27 cellular contexts compared by ENCODE assay signal in the genomic region with DNA sequence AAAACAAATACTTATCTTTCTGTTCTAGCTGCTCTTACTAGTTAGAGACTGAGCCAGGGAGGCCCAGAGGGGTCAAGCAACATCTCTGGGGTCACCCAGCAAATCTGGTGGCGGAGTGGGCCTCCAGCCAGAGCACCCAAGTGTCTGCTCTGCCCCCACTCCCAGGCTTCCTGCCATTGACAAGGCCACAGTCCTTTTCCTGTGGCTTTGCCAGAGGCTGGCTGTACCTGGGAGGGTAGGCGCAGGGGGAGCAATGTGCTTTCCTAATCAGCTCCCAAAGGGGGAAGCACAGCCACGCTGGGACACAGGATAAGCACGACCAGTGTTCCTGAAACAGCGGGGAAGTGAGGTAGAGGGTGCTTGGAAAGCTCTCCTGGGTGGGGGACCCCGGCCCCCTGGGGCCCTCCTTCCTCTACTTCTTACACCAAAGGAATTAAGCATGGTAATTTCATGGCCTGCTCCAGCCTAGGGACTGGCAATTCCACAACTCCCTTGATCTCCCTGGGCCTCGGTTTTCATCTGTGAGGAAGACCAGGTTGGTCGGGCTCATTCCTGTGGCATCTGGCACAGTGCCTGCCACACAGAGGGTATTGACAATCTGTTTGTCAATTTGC. TPM values are rescaled to one million over a fixed set of nuclear protein-coding genes. Genes with fewer than 3 reads are reported as not detected.
DNase-seq lines count a peak whose midpoint lies in the region; ATAC-seq, FAIRE-seq and TF ChIP-seq lines count a peak whose summit lies in the region.
"Had no signal": no experiment of that assay in that cellular context is flagged by ENCODE, and none has a peak within 500 bp of the region (broad histone marks: within the 10 kb centered on the region; RNA-seq: fewer than 3 reads in every experiment).

No MANE protein-coding gene starts in this region.

- no peaks in the 10 kb centered on the region for H3K4me1 Mint-ChIP-seq in activated CD8-positive, alpha-beta memory T cell treated with anti-CD3 and anti-CD28 coated beads, Interleukin-2, amount 10 ng/mL, durations not matched to agents 7 days and 5 days
- H3K4me1 Mint-ChIP-seq: activated naive CD4-positive, alpha-beta T cell treated with anti-CD3 and anti-CD28 coated beads, Interleukin-2, amount 50 U/mL, for 24 hours; stimulated activated memory B cell treated with anti-CD40 and anti-IgM and Interleukin-4, amounts not matched to agents 10 μg/mL and 1 μg/mL and 100 μg/mL, for 72 hours had no signal

- no peaks in the 10 kb centered on the region for H3K23me2 ChIP-seq in H1 (ENCODE audit: low read depth, low read length)

- intact Hi-C loops in left ventricle myocardium inferior (cut with micrococcal nuclease): no loop called here

- no peak overlapping the region for H2AK5ac ChIP-seq in H1 (ENCODE audit: low read depth, low read length)

- H3K4me3 ChIP-seq in H1 (ENCODE audit: extremely low read depth in 1 of 4, insufficient read depth in 2 of 4, low read depth in 3 of 4, low read length in 4 of 4) (no peak overlapping the region), left ventricle myocardium inferior (peak overlapping the region; percentile 80), lung (no peak overlapping the region), skeletal muscle tissue (ENCODE audit: low read length in 3 of 3) (no peak overlapping the region), HAP-1 (no peak overlapping the region)
- H3K4me3 ChIP-seq: upper lobe of left lung had no signal

- H4K5ac ChIP-seq in H1 (ENCODE audit: insufficient read length, low read depth, low read length): no peak overlapping the region

- H3K4me2 ChIP-seq in H1 (ENCODE audit: insufficient read depth in 1 of 2, low read depth in 2 of 2, low read length in 2 of 2): no peak overlapping the region

- no peak for TF ChIP-seq POLR2A in H1 (IDR thresholded peaks at IDR 0.05; ENCODE audit: control extremely low read depth in 1 of 2, low read depth in 2 of 2, low read length in 2 of 2)

- H3K27ac ChIP-seq in H1 (ENCODE audit: low read depth, low read length): no peak overlapping the region
- peak overlapping the region; percentile 94 for H3K27ac ChIP-seq in left ventricle myocardium inferior (replicated peaks)
- peak overlapping the region; percentile 2 to 66 for H3K27ac ChIP-seq in lung (ENCODE audit: low read depth in 1 of 2, low read length in 1 of 2)
- H3K27ac ChIP-seq in skeletal muscle tissue (ENCODE audit: low read depth, low read length): peak overlapping the region; percentile 34
- H3K27ac ChIP-seq: epithelial cell of prostate had no signal

- H3K4me1 ChIP-seq in H1 (replicated peaks in 1 of 4; ENCODE audit: control insufficient read depth in 3 of 4, insufficient read depth in 4 of 4, low read length in 3 of 4) (no peaks in the 10 kb centered on the region), left ventricle myocardium inferior (peaks cover 93% of the 10 kb centered on the region), lung (ENCODE audit: control insufficient read depth in 2 of 2, insufficient read depth in 2 of 2, low read length in 2 of 2) (peaks cover 0 to 3% of the 10 kb centered on the region in 2 donors), skeletal muscle tissue (ENCODE audit: control insufficient read depth in 3 of 3, insufficient read depth in 3 of 3, low read length in 3 of 3) (peaks cover 4 to 17% (median 16%) of the 10 kb centered on the region in 3 donors), HAP-1 (no peaks in the 10 kb centered on the region)

- FAIRE-seq in H1 (lab: Jason Lieb, UNC): no peak
- FAIRE-seq: GM12892, RCC 7860 had no signal

- H4K91ac ChIP-seq in H1 (replicated peaks; ENCODE audit: insufficient read length, low read length): peak overlapping the region; percentile 30

- H2BK20ac ChIP-seq in H1 (ENCODE audit: low read length): no peak overlapping the region

- H3K14ac ChIP-seq in H1 (ENCODE audit: insufficient read length): no peak overlapping the region

- H4K8ac ChIP-seq in H1 (ENCODE audit: extremely low read depth, insufficient read depth, low read length): no peak overlapping the region; the same call in 1 of the 2 replicates

- DNase-seq in H1 (ENCODE audit: low read depth in 1 of 2, low spot score in 2 of 2) (no peak), left ventricle myocardium inferior (peak; percentile 79), lung (ENCODE audit: low spot score) (no peak), HAP-1 (ENCODE audit: low spot score in 2 of 2) (no peak), hippocampal formation (lab: John Stamatoyannopoulos, UW) (no peak)
- no peak for DNase-seq in activated CD8-positive, alpha-beta memory T cell treated with anti-CD3 and anti-CD28 coated beads, Interleukin-2, amount 10 ng/mL, durations not matched to agents 7 days and 5 days
- DNase-seq: activated CD4-positive, alpha-beta T cell treated with anti-CD3 and anti-CD28 coated beads for 48 hours; amniotic stem cell; C1 segment of cervical spinal cord; effector CD4-positive, alpha-beta T cell; head of caudate nucleus; mesendoderm; NCI-H1048; NCI-H1694; substantia nigra; SW 1271; T-helper 9 cell; upper lobe of left lung had no signal

- in situ Hi-C loops in HAP-1 (cut with MboI; ENCODE audit: low sequenced_read_pairs): no loop called here

- no peak overlapping the region for H3K27ac Mint-ChIP-seq in activated CD8-positive, alpha-beta memory T cell treated with anti-CD3 and anti-CD28 coated beads, Interleukin-2, amount 10 ng/mL, durations not matched to agents 7 days and 5 days
- H3K27ac Mint-ChIP-seq: activated naive CD4-positive, alpha-beta T cell treated with anti-CD3 and anti-CD28 coated beads, Interleukin-2, amount 50 U/mL, for 24 hours; progenitor cell of endocrine pancreas; stimulated activated memory B cell treated with anti-CD40 and anti-IgM and Interleukin-4, amounts not matched to agents 10 μg/mL and 1 μg/mL and 100 μg/mL, for 72 hours had no signal

- 87% methylated on average over 6 of the region's 8 CpGs; no CpG with 5 or more reads in 1 of the 2 experiments for WGBS in H1 (ENCODE audit: extremely low coverage in 1 of 2, insufficient coverage in 1 of 2, insufficient read length in 1 of 2, insufficient replicate concordance in 2 of 2, low coverage in 1 of 2, low lambda C conversion rate in 2 of 2, missing lambda C conversion rate in 1 of 2), 2 experiments
- 49% methylated on average over 8 of the region's 8 CpGs for WGBS in lung, 2 donors

- H3K79me1 ChIP-seq in H1 (ENCODE audit: low read depth, low read length): no peaks in the 10 kb centered on the region

- CTCF ChIA-PET in H1 (lab: Charles Lee; ENCODE audit: partially characterized antibody): interaction anchor here (0.8 to 4.1 kb wide), 7 partner anchors 10 to 65 kb away, joined by 3 to 22 read pairs (median 6); no protein-coding TSS in a partner anchor
- CTCF ChIA-PET in activated CD8-positive, alpha-beta memory T cell treated with anti-CD3 and anti-CD28 coated beads, Interleukin-2, amount 10 ng/mL, durations not matched to agents 7 days and 5 days (lab: Charles Lee): interaction anchor here (2.2 kb wide), 1 partner anchor 65 kb away, joined by 5 read pairs; no protein-coding TSS in a partner anchor

- H3K36me3 ChIP-seq in H1 (ENCODE audit: control insufficient read depth in 2 of 4, insufficient read depth in 4 of 4, low read length in 3 of 4) (no peaks in the 10 kb centered on the region), left ventricle myocardium inferior (no peaks in the 10 kb centered on the region), lung (ENCODE audit: control insufficient read depth in 2 of 2, insufficient read depth in 2 of 2, low read length in 2 of 2) (no peaks in the 10 kb centered on the region), skeletal muscle tissue (ENCODE audit: control insufficient read depth in 3 of 3, insufficient read depth in 3 of 3, low read length in 3 of 3) (no peaks in the 10 kb centered on the region), HAP-1 (replicated peaks) (no peaks in the 10 kb centered on the region)
- H3K36me3 ChIP-seq: upper lobe of left lung had no signal

- peaks cover 6% of the 10 kb centered on the region for H3K27me3 Mint-ChIP-seq in activated CD8-positive, alpha-beta memory T cell treated with anti-CD3 and anti-CD28 coated beads, Interleukin-2, amount 10 ng/mL, durations not matched to agents 7 days and 5 days

- H3K27me3 ChIP-seq in H1 (replicated peaks in 1 of 4; ENCODE audit: control insufficient read depth in 3 of 4, extremely low read depth in 1 of 4, insufficient read depth in 3 of 4, low read length in 3 of 4) (no peaks in the 10 kb centered on the region), left ventricle myocardium inferior (ENCODE audit: low read depth) (no peaks in the 10 kb centered on the region), lung (ENCODE audit: control insufficient read depth, insufficient read depth) (no peaks in the 10 kb centered on the region), skeletal muscle tissue (ENCODE audit: control insufficient read depth in 3 of 3, insufficient read depth in 3 of 3, low read length in 3 of 3) (peaks cover 0 to 4% (median 3%) of the 10 kb centered on the region in 3 donors), HAP-1 (ENCODE audit: low read depth) (no peaks in the 10 kb centered on the region)
- H3K27me3 ChIP-seq: upper lobe of left lung had no signal

- no peak overlapping the region for H3K18ac ChIP-seq in H1 (ENCODE audit: extremely low read depth, low read length)

- H3K4me3 Mint-ChIP-seq in activated CD8-positive, alpha-beta memory T cell treated with anti-CD3 and anti-CD28 coated beads, Interleukin-2, amount 10 ng/mL, durations not matched to agents 7 days and 5 days: no peak overlapping the region
- H3K4me3 Mint-ChIP-seq: activated naive CD4-positive, alpha-beta T cell treated with anti-CD3 and anti-CD28 coated beads, Interleukin-2, amount 50 U/mL, for 24 hours; stimulated activated memory B cell treated with anti-CD40 and anti-IgM and Interleukin-4, amounts not matched to agents 10 μg/mL and 1 μg/mL and 100 μg/mL, for 72 hours had no signal

- no peaks in the 10 kb centered on the region for H3K9me3 Mint-ChIP-seq in activated CD8-positive, alpha-beta memory T cell treated with anti-CD3 and anti-CD28 coated beads, Interleukin-2, amount 10 ng/mL, durations not matched to agents 7 days and 5 days (ENCODE audit: low read depth)
- H3K9me3 Mint-ChIP-seq: activated naive CD4-positive, alpha-beta T cell treated with anti-CD3 and anti-CD28 coated beads, Interleukin-2, amount 50 U/mL, for 24 hours; stimulated activated memory B cell treated with anti-CD40 and anti-IgM and Interleukin-4, amounts not matched to agents 10 μg/mL and 1 μg/mL and 100 μg/mL, for 72 hours had no signal

- H2BK5ac ChIP-seq in H1 (ENCODE audit: low read depth, low read length): no peak overlapping the region

- peak overlapping the region in 1 of 4 experiments; percentile 4; a peak in 1 of 7 replicates for H3K9ac ChIP-seq in H1 (replicated peaks in 1 of 4; ENCODE audit: extremely low read depth in 1 of 4, low read depth in 3 of 4, low read length in 3 of 4)
- H3K9ac ChIP-seq in skeletal muscle tissue (ENCODE audit: low read depth in 1 of 3, low read length in 3 of 3): peak overlapping the region in 1 of 3 donors; percentile 16

- no peak overlapping the region for H2BK15ac ChIP-seq in H1 (ENCODE audit: low read length)

- TF ChIP-seq CTCF in H1 (IDR thresholded peaks at IDR 0.05; ENCODE audit: control extremely low read depth in 1 of 3, insufficient read depth in 1 of 3, low read depth in 1 of 3, low read length in 3 of 3) (no peak), left ventricle myocardium inferior (IDR thresholded peaks at IDR 0.05; ENCODE audit: borderline replicate concordance) (no peak), lung (IDR thresholded peaks at IDR 0.05; ENCODE audit: control extremely low read depth, extremely low read depth) (no peak)

- no peak overlapping the region for H3K4ac ChIP-seq in H1 (replicated peaks; ENCODE audit: insufficient read length, low read depth, low read length)

- H3K36me3 Mint-ChIP-seq in activated CD8-positive, alpha-beta memory T cell treated with anti-CD3 and anti-CD28 coated beads, Interleukin-2, amount 10 ng/mL, durations not matched to agents 7 days and 5 days: no peaks in the 10 kb centered on the region
- H3K36me3 Mint-ChIP-seq: activated naive CD4-positive, alpha-beta T cell treated with anti-CD3 and anti-CD28 coated beads, Interleukin-2, amount 50 U/mL, for 24 hours; stimulated activated memory B cell treated with anti-CD40 and anti-IgM and Interleukin-4, amounts not matched to agents 10 μg/mL and 1 μg/mL and 100 μg/mL, for 72 hours had no signal

- no peak overlapping the region for H2BK12ac ChIP-seq in H1 (ENCODE audit: low read depth, low read length)

- no peaks in the 10 kb centered on the region for H3K79me2 ChIP-seq in H1 (ENCODE audit: control insufficient read depth in 1 of 2, insufficient read depth in 2 of 2, low read length in 2 of 2)

- POLR2A ChIA-PET in H1 (lab: Charles Lee; ENCODE audit: partially characterized antibody): interaction anchor here (1.0 kb wide), 2 partner anchors 8 to 10 kb away, joined by 3 to 4 read pairs; no protein-coding TSS in a partner anchor

- no peak overlapping the region for H3K56ac ChIP-seq in H1 (replicated peaks; ENCODE audit: insufficient read length, low read depth, low read length)

- ATAC-seq in lung (ENCODE audit: insufficient read depth, low FRiP score) (no peak), HG02870 (IDR thresholded peaks at IDR 0.05; ENCODE audit: unreplicated experiment) (no peak)
- no peak for ATAC-seq in activated CD8-positive, alpha-beta memory T cell treated with anti-CD3 and anti-CD28 coated beads, Interleukin-2, amount 10 ng/mL, durations not matched to agents 7 days and 5 days
- ATAC-seq: stimulated activated memory B cell treated with anti-CD40 and anti-IgM and Interleukin-4, amounts not matched to agents 10 μg/mL and 1 μg/mL and 100 μg/mL, for 72 hours had no signal

- TF ChIP-seq RAD21 in H1 (IDR thresholded peaks at IDR 0.05 in 1 of 2, conservative IDR thresholded peaks at IDR 0.05 in 1 of 2; ENCODE audit: low read depth in 2 of 2, low read length in 2 of 2): no peak

- no peak overlapping the region for H3K23ac ChIP-seq in H1 (ENCODE audit: insufficient read length)

- no peak for TF ChIP-seq EP300 in H1 (IDR thresholded peaks at IDR 0.05; ENCODE audit: borderline replicate concordance in 1 of 2, low read depth in 2 of 2, low read length in 2 of 2)

- H2BK120ac ChIP-seq in H1 (replicated peaks; ENCODE audit: low read depth, low read length): no peak overlapping the region

- H3K9me3 ChIP-seq in H1 (ENCODE audit: insufficient read depth in 2 of 2, low read depth in 1 of 2, low read length in 1 of 2) (no peaks in the 10 kb centered on the region), left ventricle myocardium inferior (replicated peaks) (no peaks in the 10 kb centered on the region), lung (ENCODE audit: control insufficient read depth in 2 of 2, insufficient read depth in 1 of 2, low read length in 1 of 2) (peaks cover 0 to 2% of the 10 kb centered on the region in 2 donors), skeletal muscle tissue (ENCODE audit: control insufficient read depth in 3 of 3, low read length in 3 of 3) (no peaks in the 10 kb centered on the region), HAP-1 (no peaks in the 10 kb centered on the region)
- H3K9me3 ChIP-seq: upper lobe of left lung had no signal

- H2AFZ ChIP-seq in H1 (ENCODE audit: low read length): no peak overlapping the region

- peaks cover 0 to 7% of the 10 kb centered on the region in 2 experiments for H4K20me1 ChIP-seq in H1 (replicated peaks in 1 of 2; ENCODE audit: control insufficient read depth in 1 of 2, insufficient read depth in 2 of 2, low read length in 2 of 2)

RNA-seq across cellular contexts. Expression of a gene that starts 7.6 kb away (rescaled TPM):
- 6.9 and 7.3 TPM in 2 replicates for total RNA-seq in H1 (2021; fragmentation: NEBNext Ultra II Directional; extraction: Animal tissue kit (Norgen Biotek cat#: 25700))
- 3.7 and 4.4 TPM in 2 replicates for polyA plus RNA-seq in H1 (2011; rRNA removed)
- 4.0 TPM for polyA plus RNA-seq in H1 (2011; cell fraction: cytosol; rRNA removed)
- polyA plus RNA-seq in H1 (2011; cell fraction: nucleus; rRNA removed): 2.3 TPM
- polyA plus RNA-seq in H1 (2012, experiment 1 of 2): 3.3 to 7.0 TPM (median 5.5 TPM) in 4 replicates
- 1.3 TPM for polyA plus RNA-seq in H1 (2012, experiment 2 of 2)
- 5.6 TPM for polyA plus RNA-seq in H1 (2013, experiment 1 of 2)
- 5.4 TPM for polyA plus RNA-seq in H1 (2013, experiment 2 of 2)
- 0.15 and 0.38 TPM in 2 replicates for polyA minus RNA-seq in H1 (2011; rRNA and poly(A)+ RNA removed)
- 4.1 TPM for polyA minus RNA-seq in H1 (2011; cell fraction: cytosol; rRNA and poly(A)+ RNA removed)
- 2.9 TPM for polyA minus RNA-seq in H1 (2011; cell fraction: nucleus; rRNA and poly(A)+ RNA removed)
- total RNA-seq in left ventricle myocardium inferior: 11.1 TPM
- under 1 TPM in 1 of 2 donors, not detected in 1; 0.82 TPM for total RNA-seq in lung
- polyA plus RNA-seq in lung: under 1 TPM; 0.28 to 0.40 TPM
- total RNA-seq in skeletal muscle tissue: 2.1 TPM
- not detected for total RNA-seq in activated CD8-positive, alpha-beta memory T cell treated with anti-CD3 and anti-CD28 coated beads, Interleukin-2, amount 10 ng/mL, durations not matched to agents 7 days and 5 days
- total RNA-seq: progenitor cell of endocrine pancreas had no signal
- polyA plus RNA-seq: AG04450 had no signal

RNA-seq across cellular contexts. Expression of a gene that starts 50.5 kb away (rescaled TPM):
- 15.8 and 16.7 TPM in 2 replicates for total RNA-seq in H1 (2021; fragmentation: NEBNext Ultra II Directional; extraction: Animal tissue kit (Norgen Biotek cat#: 25700))
- polyA plus RNA-seq in H1 (2011; rRNA removed) (12.2 and 12.7 TPM in 2 replicates), lung (10 to 100 TPM; 17.9 to 47.4 TPM)
- polyA plus RNA-seq in H1 (2011; cell fraction: cytosol; rRNA removed): 15.8 TPM
- polyA plus RNA-seq in H1 (2011; cell fraction: nucleus; rRNA removed): 7.5 TPM
- 15.0 to 16.5 TPM (median 15.5 TPM) in 4 replicates for polyA plus RNA-seq in H1 (2012, experiment 1 of 2)
- 5.7 TPM for polyA plus RNA-seq in H1 (2012, experiment 2 of 2)
- 13.5 TPM for polyA plus RNA-seq in H1 (2013, experiment 1 of 2)
- 13.9 TPM for polyA plus RNA-seq in H1 (2013, experiment 2 of 2)
- 14.4 and 15.9 TPM in 2 replicates for polyA minus RNA-seq in H1 (2011; rRNA and poly(A)+ RNA removed)
- polyA minus RNA-seq in H1 (2011; cell fraction: cytosol; rRNA and poly(A)+ RNA removed): 5.9 TPM
- 7.6 TPM for polyA minus RNA-seq in H1 (2011; cell fraction: nucleus; rRNA and poly(A)+ RNA removed)
- total RNA-seq in left ventricle myocardium inferior (55.3 TPM), lung (10 to 100 TPM in 1 of 2 donors, 1 to 10 TPM in 1; 6.1 to 32.7 TPM), skeletal muscle tissue (11.0 TPM)
- 10 to 100 TPM; 17.7 to 20.0 TPM for total RNA-seq in activated CD8-positive, alpha-beta memory T cell treated with anti-CD3 and anti-CD28 coated beads, Interleukin-2, amount 10 ng/mL, durations not matched to agents 7 days and 5 days

RNA-seq across cellular contexts. Expression of a gene that starts 58.9 kb away (rescaled TPM):
- total RNA-seq in H1 (2021; fragmentation: NEBNext Ultra II Directional; extraction: Animal tissue kit (Norgen Biotek cat#: 25700)): 247 and 260 TPM in 2 replicates
- polyA plus RNA-seq in H1 (2011; rRNA removed): 107 and 117 TPM in 2 replicates
- polyA plus RNA-seq in H1 (2011; cell fraction: cytosol; rRNA removed): 132 TPM
- 111 TPM for polyA plus RNA-seq in H1 (2011; cell fraction: nucleus; rRNA removed)
- 137 to 164 TPM (median 152 TPM) in 4 replicates for polyA plus RNA-seq in H1 (2012, experiment 1 of 2)
- 47.5 TPM for polyA plus RNA-seq in H1 (2012, experiment 2 of 2)
- polyA plus RNA-seq in H1 (2013, experiment 1 of 2): 165 TPM
- 173 TPM for polyA plus RNA-seq in H1 (2013, experiment 2 of 2)
- polyA minus RNA-seq in H1 (2011; rRNA and poly(A)+ RNA removed): 267 and 364 TPM in 2 replicates
- polyA minus RNA-seq in H1 (2011; cell fraction: cytosol; rRNA and poly(A)+ RNA removed): 136 TPM
- polyA minus RNA-seq in H1 (2011; cell fraction: nucleus; rRNA and poly(A)+ RNA removed): 196 TPM
- 122 TPM for total RNA-seq in left ventricle myocardium inferior
- total RNA-seq in lung: 100 to 1,000 TPM in 1 of 2 donors, 10 to 100 TPM in 1; 83.5 to 186 TPM
- polyA plus RNA-seq in lung: 10 to 100 TPM; 20.5 to 37.9 TPM
- total RNA-seq in skeletal muscle tissue: 112 TPM
- total RNA-seq in activated CD8-positive, alpha-beta memory T cell treated with anti-CD3 and anti-CD28 coated beads, Interleukin-2, amount 10 ng/mL, durations not matched to agents 7 days and 5 days: 100 to 1,000 TPM; 111 to 124 TPM
